In genomic region chr13:38883783-38884182, GRCh38 we compare ENCODE assay signal across 30 cellular contexts.
DNase-seq lines count a peak whose midpoint lies in the region; ATAC-seq lines count a peak whose summit lies in the region.
"Had no signal": no experiment of that assay in that cellular context is flagged by ENCODE, and none has a peak within 500 bp of the region (broad histone marks: within the 10 kb centered on the region; RNA-seq: fewer than 3 reads in every experiment).

No MANE protein-coding gene starts in this region.

- H3K9me3 ChIP-seq in HUES48 (ENCODE audit: control insufficient read depth, insufficient read depth, low read length) (no peaks in the 10 kb centered on the region), skeletal muscle satellite cell (replicated peaks; ENCODE audit: low read length) (no peaks in the 10 kb centered on the region)
- H3K9me3 ChIP-seq: adrenal gland; BLaER1 treated with 17β-estradiol and CSF1 and Interleukin-3, amounts not matched to agents 10 nM and 100 nM; Peyer's patch; testis had no signal

- H3K9ac ChIP-seq in HUES48 (ENCODE audit: low read depth, low read length) (no peak overlapping the region), skeletal muscle satellite cell (ENCODE audit: low read depth, low read length) (no peak overlapping the region)
- H3K9ac ChIP-seq: BLaER1 treated with 17β-estradiol and CSF1 and Interleukin-3, amounts not matched to agents 10 nM and 100 nM had no signal

- H3K4me3 ChIP-seq in HUES48 (ENCODE audit: low read depth, low read length) (no peak overlapping the region), skeletal muscle satellite cell (ENCODE audit: low read length) (no peak overlapping the region)
- H3K4me3 ChIP-seq: adrenal gland; BLaER1 treated with 17β-estradiol and CSF1 and Interleukin-3, amounts not matched to agents 10 nM and 100 nM; coronary artery; K562; Peyer's patch; skin epidermis; testis had no signal

- H3K27me3 ChIP-seq in HUES48 (ENCODE audit: control insufficient read depth, insufficient read depth, low read length) (no peaks in the 10 kb centered on the region), skeletal muscle satellite cell (ENCODE audit: control insufficient read depth, insufficient read depth, low read length) (no peaks in the 10 kb centered on the region)
- H3K27me3 ChIP-seq: adrenal gland; BLaER1 treated with 17β-estradiol and CSF1 and Interleukin-3, amounts not matched to agents 10 nM and 100 nM; Peyer's patch; testis had no signal

- H3K36me3 ChIP-seq in HUES48 (ENCODE audit: control insufficient read depth, insufficient read depth, low read length) (no peaks in the 10 kb centered on the region), skeletal muscle satellite cell (ENCODE audit: insufficient read depth, low read length) (no peaks in the 10 kb centered on the region)
- H3K36me3 ChIP-seq: adrenal gland; BLaER1 treated with 17β-estradiol and CSF1 and Interleukin-3, amounts not matched to agents 10 nM and 100 nM; Peyer's patch had no signal

- ATAC-seq in GM18873 (IDR thresholded peaks at IDR 0.05; ENCODE audit: low FRiP score, unreplicated experiment) (no peak), HG03108 (IDR thresholded peaks at IDR 0.05; ENCODE audit: unreplicated experiment) (no peak)
- ATAC-seq: activated CD8-positive, alpha-beta T cell treated with anti-CD3 and anti-CD28 coated beads, Interleukin-2, amount 10 ng/mL, durations not matched to agents 7 days and 5 days; K562; left ventricle myocardium superior; naive thymus-derived CD4-positive, alpha-beta T cell had no signal

- H3K4me1 ChIP-seq in HUES48 (ENCODE audit: control insufficient read depth, insufficient read depth, low read length) (no peaks in the 10 kb centered on the region; the same call in 1 of the 2 replicates), skeletal muscle satellite cell (ENCODE audit: control insufficient read depth, insufficient read depth, low read length) (peaks cover 28% of the 10 kb centered on the region)
- H3K4me1 ChIP-seq: adrenal gland, Peyer's patch, testis had no signal

- DNase-seq in astrocyte of the hippocampus (ENCODE audit: low read depth, low spot score) (peak; percentile 89), kidney glomerular epithelial cell (lab: John Stamatoyannopoulos, UW) (peak; percentile 76), SW 1271 (lab: John Stamatoyannopoulos, UW) (no peak), A172 (ENCODE audit: low spot score) (no peak)
- DNase-seq: activated CD8-positive, alpha-beta T cell treated with anti-CD3 and anti-CD28 coated beads, Interleukin-2, amount 10 ng/mL, durations not matched to agents 7 days and 5 days; activated naive CD4-positive, alpha-beta T cell treated with anti-CD3 and anti-CD28 coated beads, Interleukin-2, amount 10 ng/mL, durations not matched to agents 7 days and 5 days; adrenal gland; DMS53; effector CD8-positive, alpha-beta T cell; glutamatergic neuron; HFFc6; left ventricle myocardium superior; naive thymus-derived CD4-positive, alpha-beta T cell; NCI-H1092 treated with DMSO at 0.1 percent for 48 hours; NCI-H1930; NCI-H748 treated with DMSO at 0.1 percent for 48 hours; occipital lobe; Peyer's patch; SHP77; stimulated activated naive CD4-positive, alpha-beta T cell treated with Interleukin-2 at 50 U/mL for 16 hours; testis had no signal

- H3K4me2 ChIP-seq in skeletal muscle satellite cell (ENCODE audit: low read length) = peak overlapping the region; percentile 9
- H3K4me2 ChIP-seq: BLaER1 treated with 17β-estradiol and CSF1 and Interleukin-3, amounts not matched to agents 10 nM and 100 nM had no signal

- peak overlapping the region; percentile 23 for H3K27ac ChIP-seq in HUES48 (ENCODE audit: low read depth, low read length)
- H3K27ac ChIP-seq: adrenal gland; BLaER1 treated with 17β-estradiol and CSF1 and Interleukin-3, amounts not matched to agents 10 nM and 100 nM; coronary artery; epithelial cell of prostate; Peyer's patch; skin epidermis; testis had no signal

Comparison
In these comparisons a context has a peak if more than half of its experiments do, and no peak if none do; other contexts are left out.
1. DNase-seq: peak in astrocyte of the hippocampus (single experiment) and kidney glomerular epithelial cell (single experiment); none in SW 1271 (0 of 2) and A172 (single experiment).